In genomic region chr3:3342141-3342540, GRCh38 we compare ENCODE assay signal across 29 cellular contexts.
"Had no signal": no experiment of that assay in that cellular context is flagged by ENCODE, and none has a peak within 500 bp of the region (broad histone marks: within the 10 kb centered on the region; RNA-seq: fewer than 3 reads in every experiment).

No MANE protein-coding gene starts in this region.

- H3K27me3 ChIP-seq: colonic mucosa, dorsolateral prefrontal cortex, esophagus muscularis mucosa, esophagus squamous epithelium, foreskin keratinocyte, gastrocnemius medialis, gastroesophageal sphincter, heart left ventricle, heart right ventricle, hepatocyte had no signal

- H3K4me2 ChIP-seq: hepatocyte had no signal

- H3K4me3 ChIP-seq: colonic mucosa, coronary artery, dorsolateral prefrontal cortex, esophagus muscularis mucosa, esophagus squamous epithelium, gastrocnemius medialis, gastroesophageal sphincter, heart left ventricle, heart right ventricle, hepatocyte had no signal

- FAIRE-seq: colon, endometrium, endothelial cell of umbilical vein, frontal cortex had no signal

- H3K27ac ChIP-seq: colonic mucosa, coronary artery, dorsolateral prefrontal cortex, epithelial cell of prostate, esophagus muscularis mucosa, esophagus squamous epithelium, foreskin keratinocyte, gastrocnemius medialis, gastroesophageal sphincter, heart left ventricle, heart right ventricle, hepatocyte had no signal

- H3K9me3 ChIP-seq: colonic mucosa, esophagus muscularis mucosa, esophagus squamous epithelium, gastrocnemius medialis, gastroesophageal sphincter, heart left ventricle, heart right ventricle had no signal

- H3K79me2 ChIP-seq: hepatocyte had no signal

- DNase-seq: colonic mucosa; cortex of kidney; dermis blood vessel endothelial cell; dorsolateral prefrontal cortex; effector CD4-positive, alpha-beta T cell; effector CD8-positive, alpha-beta T cell; effector memory CD4-positive, alpha-beta T cell; effector memory CD8-positive, alpha-beta T cell; endodermal cell; erythroblast; esophagus squamous epithelium; foreskin fibroblast; foreskin keratinocyte; foreskin melanocyte; gastrocnemius medialis; glutamatergic neuron; head of caudate nucleus; heart left ventricle; heart right ventricle had no signal

- H3K4me1 ChIP-seq: colonic mucosa, esophagus squamous epithelium, foreskin keratinocyte, gastrocnemius medialis, heart left ventricle, heart right ventricle had no signal

- H2AFZ ChIP-seq: hepatocyte had no signal

- ATAC-seq: effector memory CD8-positive, alpha-beta T cell; esophagus mucosa; foreskin keratinocyte; gastrocnemius medialis; gastroesophageal sphincter; heart left ventricle; heart right ventricle had no signal

- H3K36me3 ChIP-seq: colonic mucosa, esophagus muscularis mucosa, esophagus squamous epithelium, gastrocnemius medialis, gastroesophageal sphincter, heart left ventricle, heart right ventricle had no signal
